Comparison of ENCODE assay signal across 3 cellular contexts in the genomic region with DNA sequence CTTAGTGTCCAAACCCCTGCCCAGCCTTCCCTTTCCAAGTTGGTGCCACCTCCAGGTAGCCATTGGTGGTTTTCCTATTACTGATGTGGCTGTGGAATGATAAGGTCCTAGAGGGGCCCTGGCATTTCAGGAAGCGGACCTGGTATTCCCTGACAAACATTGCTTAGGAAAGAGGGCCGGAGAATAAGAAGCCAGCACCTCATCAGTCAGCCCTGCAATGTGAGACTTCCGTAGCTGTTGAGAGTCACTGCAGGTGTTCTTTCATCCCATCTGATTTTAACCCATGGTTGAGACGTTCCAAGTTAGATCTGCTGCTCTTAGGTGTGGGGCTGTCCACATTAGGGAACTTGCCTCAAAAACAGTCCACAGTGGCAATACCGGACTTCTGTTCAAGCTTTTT.
TF ChIP-seq lines count a peak whose summit lies in the region.

No MANE protein-coding gene starts in this region.

TF ChIP-seq in HepG2, 621 proteins besides CTCF, POLR2A, EP300 and RAD21 (continues in another document):
- TF ChIP-seq ZNF451 (CRISPR knock-in tag; IDR thresholded peaks at IDR 0.05) (no peak), NR1H2 (CRISPR knock-in tag; IDR thresholded peaks at IDR 0.05; ENCODE audit: borderline replicate concordance, low read depth) (no peak), ARID5B (CRISPR knock-in tag; IDR thresholded peaks at IDR 0.05) (no peak), ZNF382 (CRISPR knock-in tag; IDR thresholded peaks at IDR 0.05; ENCODE audit: borderline replicate concordance) (no peak), IRF2 (CRISPR knock-in tag; IDR thresholded peaks at IDR 0.05) (no peak), ZFP37 (CRISPR knock-in tag; IDR thresholded peaks at IDR 0.05; ENCODE audit: borderline replicate concordance) (no peak)
- TF ChIP-seq, protein P1, sequence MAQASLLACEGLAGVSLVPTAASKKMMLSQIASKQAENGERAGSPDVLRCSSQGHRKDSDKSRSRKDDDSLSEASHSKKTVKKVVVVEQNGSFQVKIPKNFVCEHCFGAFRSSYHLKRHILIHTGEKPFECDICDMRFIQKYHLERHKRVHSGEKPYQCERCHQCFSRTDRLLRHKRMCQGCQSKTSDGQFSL (CRISPR knock-in tag; IDR thresholded peaks at IDR 0.05) = no peak
- TF ChIP-seq, protein P2, sequence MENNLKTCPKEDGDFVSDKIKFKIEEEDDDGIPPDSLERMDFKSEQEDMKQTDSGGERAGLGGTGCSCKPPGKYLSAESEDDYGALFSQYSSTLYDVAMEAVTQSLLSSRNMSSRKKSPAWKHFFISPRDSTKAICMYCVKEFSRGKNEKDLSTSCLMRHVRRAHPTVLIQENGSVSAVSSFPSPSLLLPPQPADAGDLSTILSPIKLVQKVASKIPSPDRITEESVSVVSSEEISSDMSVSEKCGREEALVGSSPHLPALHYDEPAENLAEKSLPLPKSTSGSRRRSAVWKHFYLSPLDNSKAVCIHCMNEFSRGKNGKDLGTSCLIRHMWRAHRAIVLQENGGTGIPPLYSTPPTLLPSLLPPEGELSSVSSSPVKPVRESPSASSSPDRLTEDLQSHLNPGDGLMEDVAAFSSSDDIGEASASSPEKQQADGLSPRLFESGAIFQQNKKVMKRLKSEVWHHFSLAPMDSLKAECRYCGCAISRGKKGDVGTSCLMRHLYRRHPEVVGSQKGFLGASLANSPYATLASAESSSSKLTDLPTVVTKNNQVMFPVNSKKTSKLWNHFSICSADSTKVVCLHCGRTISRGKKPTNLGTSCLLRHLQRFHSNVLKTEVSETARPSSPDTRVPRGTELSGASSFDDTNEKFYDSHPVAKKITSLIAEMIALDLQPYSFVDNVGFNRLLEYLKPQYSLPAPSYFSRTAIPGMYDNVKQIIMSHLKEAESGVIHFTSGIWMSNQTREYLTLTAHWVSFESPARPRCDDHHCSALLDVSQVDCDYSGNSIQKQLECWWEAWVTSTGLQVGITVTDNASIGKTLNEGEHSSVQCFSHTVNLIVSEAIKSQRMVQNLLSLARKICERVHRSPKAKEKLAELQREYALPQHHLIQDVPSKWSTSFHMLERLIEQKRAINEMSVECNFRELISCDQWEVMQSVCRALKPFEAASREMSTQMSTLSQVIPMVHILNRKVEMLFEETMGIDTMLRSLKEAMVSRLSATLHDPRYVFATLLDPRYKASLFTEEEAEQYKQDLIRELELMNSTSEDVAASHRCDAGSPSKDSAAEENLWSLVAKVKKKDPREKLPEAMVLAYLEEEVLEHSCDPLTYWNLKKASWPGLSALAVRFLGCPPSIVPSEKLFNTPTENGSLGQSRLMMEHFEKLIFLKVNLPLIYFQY (CRISPR knock-in tag; IDR thresholded peaks at IDR 0.05; ENCODE audit: borderline replicate concordance) = no peak

TF ChIP-seq in WTC11, 78 proteins besides CTCF, POLR2A, EP300 and RAD21 (continues in another document):
- TF ChIP-seq ZNF416 (CRISPR knock-in tag; IDR thresholded peaks at IDR 0.05) (no peak), ZBTB21 (CRISPR knock-in tag; IDR thresholded peaks at IDR 0.05; ENCODE audit: borderline replicate concordance) (no peak), GTF2I (CRISPR knock-in tag; conservative IDR thresholded peaks at IDR 0.05) (no peak), CDX4 (CRISPR knock-in tag; IDR thresholded peaks at IDR 0.05; ENCODE audit: borderline replicate concordance) (no peak), STAT6 (CRISPR knock-in tag; conservative IDR thresholded peaks at IDR 0.05; ENCODE audit: low read depth) (no peak)
- TF ChIP-seq, protein P3, sequence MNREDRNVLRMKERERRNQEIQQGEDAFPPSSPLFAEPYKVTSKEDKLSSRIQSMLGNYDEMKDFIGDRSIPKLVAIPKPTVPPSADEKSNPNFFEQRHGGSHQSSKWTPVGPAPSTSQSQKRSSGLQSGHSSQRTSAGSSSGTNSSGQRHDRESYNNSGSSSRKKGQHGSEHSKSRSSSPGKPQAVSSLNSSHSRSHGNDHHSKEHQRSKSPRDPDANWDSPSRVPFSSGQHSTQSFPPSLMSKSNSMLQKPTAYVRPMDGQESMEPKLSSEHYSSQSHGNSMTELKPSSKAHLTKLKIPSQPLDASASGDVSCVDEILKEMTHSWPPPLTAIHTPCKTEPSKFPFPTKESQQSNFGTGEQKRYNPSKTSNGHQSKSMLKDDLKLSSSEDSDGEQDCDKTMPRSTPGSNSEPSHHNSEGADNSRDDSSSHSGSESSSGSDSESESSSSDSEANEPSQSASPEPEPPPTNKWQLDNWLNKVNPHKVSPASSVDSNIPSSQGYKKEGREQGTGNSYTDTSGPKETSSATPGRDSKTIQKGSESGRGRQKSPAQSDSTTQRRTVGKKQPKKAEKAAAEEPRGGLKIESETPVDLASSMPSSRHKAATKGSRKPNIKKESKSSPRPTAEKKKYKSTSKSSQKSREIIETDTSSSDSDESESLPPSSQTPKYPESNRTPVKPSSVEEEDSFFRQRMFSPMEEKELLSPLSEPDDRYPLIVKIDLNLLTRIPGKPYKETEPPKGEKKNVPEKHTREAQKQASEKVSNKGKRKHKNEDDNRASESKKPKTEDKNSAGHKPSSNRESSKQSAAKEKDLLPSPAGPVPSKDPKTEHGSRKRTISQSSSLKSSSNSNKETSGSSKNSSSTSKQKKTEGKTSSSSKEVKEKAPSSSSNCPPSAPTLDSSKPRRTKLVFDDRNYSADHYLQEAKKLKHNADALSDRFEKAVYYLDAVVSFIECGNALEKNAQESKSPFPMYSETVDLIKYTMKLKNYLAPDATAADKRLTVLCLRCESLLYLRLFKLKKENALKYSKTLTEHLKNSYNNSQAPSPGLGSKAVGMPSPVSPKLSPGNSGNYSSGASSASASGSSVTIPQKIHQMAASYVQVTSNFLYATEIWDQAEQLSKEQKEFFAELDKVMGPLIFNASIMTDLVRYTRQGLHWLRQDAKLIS (CRISPR knock-in tag; IDR thresholded peaks at IDR 0.05; ENCODE audit: borderline replicate concordance) = no peak

TF ChIP-seq in SK-N-SH, 30 proteins besides CTCF, POLR2A, EP300 and RAD21:
- TF ChIP-seq, protein P4, sequence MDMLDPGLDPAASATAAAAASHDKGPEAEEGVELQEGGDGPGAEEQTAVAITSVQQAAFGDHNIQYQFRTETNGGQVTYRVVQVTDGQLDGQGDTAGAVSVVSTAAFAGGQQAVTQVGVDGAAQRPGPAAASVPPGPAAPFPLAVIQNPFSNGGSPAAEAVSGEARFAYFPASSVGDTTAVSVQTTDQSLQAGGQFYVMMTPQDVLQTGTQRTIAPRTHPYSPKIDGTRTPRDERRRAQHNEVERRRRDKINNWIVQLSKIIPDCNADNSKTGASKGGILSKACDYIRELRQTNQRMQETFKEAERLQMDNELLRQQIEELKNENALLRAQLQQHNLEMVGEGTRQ (IDR thresholded peaks at IDR 0.05; ENCODE audit: borderline replicate concordance, low read depth, low read length) = no peak
- TF ChIP-seq NRF1 (IDR thresholded peaks at IDR 0.05; ENCODE audit: low read depth, low read length) = no peak
